11 cellular contexts compared by ENCODE assay signal in genomic region chr11:85699957-85700741, GRCh38. TPM values are rescaled to one million over a fixed set of nuclear protein-coding genes. Genes with fewer than 3 reads are reported as not detected.
DNase-seq lines count a peak whose midpoint lies in the region; ATAC-seq and TF ChIP-seq lines count a peak whose summit lies in the region.
"Had no signal": no experiment of that assay in that cellular context is flagged by ENCODE, and none has a peak within 500 bp of the region (broad histone marks: within the 10 kb centered on the region; RNA-seq: fewer than 3 reads in every experiment).

No MANE protein-coding gene starts in this region.

- intact Hi-C loops in activated B cell treated with CpG ODN at 0.5 μM for 24 hours (cut with micrococcal nuclease): loop anchor here (10.0 kb wide), 1 partner anchor 1115 kb away; no protein-coding TSS in a partner anchor

- H3K9me3 Mint-ChIP-seq in activated B cell treated with CpG ODN at 0.5 μM for 24 hours: no peaks in the 10 kb centered on the region

- CTCF ChIA-PET in activated B cell treated with CpG ODN at 0.5 μM for 24 hours (lab: Charles Lee): interaction anchor here (1.3 kb wide), 1 partner anchor 15 kb away, joined by 3 read pairs; no protein-coding TSS in a partner anchor

- POLR2A ChIA-PET in activated B cell treated with CpG ODN at 0.5 μM for 24 hours (lab: Charles Lee): interaction anchor here (0.7 to 1.6 kb wide), 4 partner anchors 15 to 776 kb away, joined by 3 to 10 read pairs (median 4); no protein-coding TSS in a partner anchor

- H3K27me3 ChIP-seq in BLaER1 treated with 17β-estradiol and CSF1 and Interleukin-3, amounts not matched to agents 10 nM and 100 nM: no peaks in the 10 kb centered on the region

- ATAC-seq in GM19328 (IDR thresholded peaks at IDR 0.05; ENCODE audit: unreplicated experiment) (peak; percentile 66), HG02970 (IDR thresholded peaks at IDR 0.05; ENCODE audit: low FRiP score, unreplicated experiment) (peak; percentile 82), activated B cell treated with CpG ODN at 0.5 μM for 24 hours (ENCODE audit: low read depth) (no peak)

- peaks cover 0 to 9% (median 0%) of the 10 kb centered on the region in 11 experiments; a peak in 1 of 22 replicates for H3K9me3 ChIP-seq in BLaER1 treated with 17β-estradiol and CSF1 and Interleukin-3, amounts not matched to agents 10 nM and 100 nM (replicated peaks in 1 of 11)
- H3K9me3 ChIP-seq: thoracic aorta had no signal

- H3K4me2 ChIP-seq in BLaER1 treated with 17β-estradiol and CSF1 and Interleukin-3, amounts not matched to agents 10 nM and 100 nM: peak overlapping the region in 10 of 11 experiments; percentile 5 to 54 (median 26); a peak in 12 of 22 replicates

- H4K20me1 ChIP-seq in BLaER1 treated with 17β-estradiol and CSF1 and Interleukin-3, amounts not matched to agents 10 nM and 100 nM: no peaks in the 10 kb centered on the region

- DNase-seq in activated B cell treated with CpG ODN at 0.5 μM for 24 hours (no peak), NCI-H1930 (lab: John Stamatoyannopoulos, UW) (no peak), NCI-H128 (lab: John Stamatoyannopoulos, UW; ENCODE audit: unreplicated experiment) (no peak), NCI-H2081 (lab: John Stamatoyannopoulos, UW) (no peak), SHP77 treated with DMSO at 0.1 percent for 48 hours (lab: John Stamatoyannopoulos, UW) (no peak)
- DNase-seq: H7, NCI-H510A had no signal

- H3K4me1 Mint-ChIP-seq in activated B cell treated with CpG ODN at 0.5 μM for 24 hours: peaks cover 12% of the 10 kb centered on the region

- no peak for TF ChIP-seq CTCF in activated B cell treated with CpG ODN at 0.5 μM for 24 hours (IDR thresholded peaks at IDR 0.05)

- H3K27ac Mint-ChIP-seq in activated B cell treated with CpG ODN at 0.5 μM for 24 hours: peak overlapping the region; percentile 10

- no peak overlapping the region for H3K4me3 ChIP-seq in BLaER1 treated with 17β-estradiol and CSF1 and Interleukin-3, amounts not matched to agents 10 nM and 100 nM
- H3K4me3 ChIP-seq: thoracic aorta had no signal

- no peak overlapping the region for H3K9ac ChIP-seq in BLaER1 treated with 17β-estradiol and CSF1 and Interleukin-3, amounts not matched to agents 10 nM and 100 nM

- peaks cover 0 to 15% (median 8%) of the 10 kb centered on the region in 10 experiments; a peak in 12 of 20 replicates for H3K4me1 ChIP-seq in BLaER1 treated with 17β-estradiol and CSF1 and Interleukin-3, amounts not matched to agents 10 nM and 100 nM

- H3K27ac ChIP-seq in BLaER1 treated with 17β-estradiol and CSF1 and Interleukin-3, amounts not matched to agents 10 nM and 100 nM: 0 out of 22 replicates have a peak overlapping the region, but pooled peaks of 2 of the 11 experiments have one; percentile 6 to 8
- H3K27ac ChIP-seq: thoracic aorta had no signal

- no peaks in the 10 kb centered on the region for H3K36me3 Mint-ChIP-seq in activated B cell treated with CpG ODN at 0.5 μM for 24 hours (ENCODE audit: low read depth)

- peaks cover 4% of the 10 kb centered on the region for H3K27me3 Mint-ChIP-seq in activated B cell treated with CpG ODN at 0.5 μM for 24 hours

- peak overlapping the region; percentile 54 for H3K4me3 Mint-ChIP-seq in activated B cell treated with CpG ODN at 0.5 μM for 24 hours

- H3K36me3 ChIP-seq in BLaER1 treated with 17β-estradiol and CSF1 and Interleukin-3, amounts not matched to agents 10 nM and 100 nM: no peaks in the 10 kb centered on the region
- H3K36me3 ChIP-seq: thoracic aorta had no signal

RNA-seq across cellular contexts. Expression of gene CCDC89, which starts 14.2 kb away (rescaled TPM):
- not detected in 2 replicates for total RNA-seq in activated B cell treated with CpG ODN at 0.5 μM for 24 hours
- total RNA-seq: H7 had no signal

RNA-seq across cellular contexts. Expression of gene CREBZF, which starts 35.2 kb away (rescaled TPM):
- 46.1 and 60.3 TPM in 2 replicates for total RNA-seq in activated B cell treated with CpG ODN at 0.5 μM for 24 hours

RNA-seq across cellular contexts. Expression of gene TMEM126A, which starts 52.4 kb away (rescaled TPM):
- total RNA-seq in activated B cell treated with CpG ODN at 0.5 μM for 24 hours: 31.9 and 32.7 TPM in 2 replicates
